8 cellular contexts compared by ENCODE assay signal in the genomic region with DNA sequence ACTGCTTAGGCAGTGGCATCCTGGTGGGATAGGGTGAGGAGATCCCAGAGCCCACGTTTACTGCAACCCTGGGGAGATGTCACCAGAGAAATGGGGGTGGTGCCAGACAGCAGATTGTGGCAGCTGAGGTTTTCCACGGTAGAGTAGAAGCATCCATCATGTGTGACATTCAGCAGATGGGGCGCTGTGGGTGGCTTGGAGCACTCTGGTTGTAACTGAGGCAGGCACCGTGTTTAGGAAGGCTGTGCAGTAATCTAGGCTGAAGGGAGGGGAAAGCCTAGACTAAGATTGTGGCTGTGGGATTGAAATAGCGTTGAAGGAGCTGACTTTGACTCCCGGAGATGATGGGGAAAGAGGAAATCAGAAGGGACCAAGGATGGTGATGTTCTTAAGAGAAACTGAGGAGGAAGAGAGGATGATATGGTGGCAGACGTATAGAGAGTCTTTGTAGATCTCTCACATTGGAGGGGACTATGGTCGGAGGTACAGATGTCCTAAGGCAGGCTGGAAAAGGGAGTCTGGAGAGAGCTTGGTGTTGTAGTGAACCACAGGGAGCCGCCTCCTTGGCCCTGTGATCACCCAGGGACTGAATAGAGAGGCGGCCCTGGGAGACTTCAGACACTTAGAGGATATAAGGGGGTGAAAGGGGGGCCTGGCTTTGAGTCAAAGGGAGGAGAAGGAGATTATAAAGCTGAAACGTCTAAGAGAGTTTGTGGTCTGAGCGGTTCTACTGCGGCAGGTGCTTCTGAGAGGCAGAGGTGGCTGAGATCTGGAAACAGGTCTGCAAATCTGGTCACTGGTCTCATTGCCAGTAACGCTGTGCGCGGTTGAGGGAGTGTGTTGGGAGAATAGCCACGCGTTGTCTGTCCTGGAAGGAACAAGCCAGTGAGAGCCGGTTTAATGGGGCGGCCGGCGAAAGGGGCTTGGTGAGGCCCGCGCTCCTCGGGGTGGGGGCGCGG. TPM values are rescaled to one million over a fixed set of nuclear protein-coding genes. Genes with fewer than 3 reads are reported as not detected.
A peak's percentile ranks its signal among the peaks of the same experiment; 100 is the strongest.
DNase-seq lines count a peak whose midpoint lies in the region; ATAC-seq, FAIRE-seq and TF ChIP-seq lines count a peak whose summit lies in the region.

No MANE protein-coding gene starts in this region.

- no peaks in the 10 kb centered on the region for H3K36me3 ChIP-seq in endodermal cell (ENCODE audit: control insufficient read depth, insufficient read depth, low read length)

- DNase-seq in GM18507 (ENCODE audit: extremely low spot score, insufficient read length, low read depth) (no peak), endodermal cell (no peak), natural killer cell (no peak)
- peak; percentile 30 to 49 for DNase-seq in activated CD4-positive, alpha-beta T cell treated with anti-CD3 and anti-CD28 coated beads for 4 hours

- H3K4me1 ChIP-seq in endodermal cell (ENCODE audit: control insufficient read depth, insufficient read depth, low read length): no peaks in the 10 kb centered on the region

- TF ChIP-seq CTCF in endodermal cell (conservative IDR thresholded peaks at IDR 0.05) (no peak), natural killer cell (IDR thresholded peaks at IDR 0.05) (no peak)

- peak; percentile 69 for FAIRE-seq in GM18507 (lab: Jason Lieb, UNC)

- H3K4me3 Mint-ChIP-seq in endodermal cell: peak overlapping the region; percentile 86
- peak overlapping the region; percentile 93 for H3K4me3 Mint-ChIP-seq in natural killer cell

- ATAC-seq in HG03280 (IDR thresholded peaks at IDR 0.05; ENCODE audit: unreplicated experiment) (peak; percentile 17), natural killer cell (peak in 2 of 3 donors; percentile 5 to 9), GM18870 (IDR thresholded peaks at IDR 0.05; ENCODE audit: unreplicated experiment) (no peak), GM21737 (IDR thresholded peaks at IDR 0.05; ENCODE audit: unreplicated experiment) (no peak), GM18517 (IDR thresholded peaks at IDR 0.05; ENCODE audit: unreplicated experiment) (no peak)

- H3K9ac ChIP-seq in endodermal cell (ENCODE audit: extremely low read depth, low read length, poor library complexity, severe bottlenecking): no peak overlapping the region

- H3K27ac Mint-ChIP-seq in endodermal cell: peak overlapping the region; percentile 65
- H3K27ac Mint-ChIP-seq in natural killer cell: peak overlapping the region; percentile 85 to 96

- 39 to 74% methylated on average over 12 to 27 of the region's 27 CpGs for WGBS in endodermal cell (ENCODE audit: insufficient coverage in 1 of 2, insufficient read length in 1 of 2), 2 experiments

- H3K36me3 Mint-ChIP-seq in endodermal cell (ENCODE audit: low read depth) (peaks cover 2% of the 10 kb centered on the region), natural killer cell (no peaks in the 10 kb centered on the region)

- intact Hi-C loops in natural killer cell (cut with micrococcal nuclease): loop anchor here (5.0 kb wide), 1 partner anchor 90 kb away; no protein-coding TSS in a partner anchor

- peak overlapping the region; percentile 88 for H3K4me3 ChIP-seq in endodermal cell (ENCODE audit: low read length)

- no peak overlapping the region for H3K27ac ChIP-seq in endodermal cell (ENCODE audit: low read depth, low read length)

- H3K9me3 Mint-ChIP-seq in endodermal cell: peaks cover 20% of the 10 kb centered on the region
- H3K9me3 Mint-ChIP-seq in natural killer cell: no peaks in the 10 kb centered on the region

- peaks cover 36% of the 10 kb centered on the region for H3K27me3 Mint-ChIP-seq in endodermal cell (ENCODE audit: insufficient read depth)
- no peaks in the 10 kb centered on the region for H3K27me3 Mint-ChIP-seq in natural killer cell (ENCODE audit: low read depth in 2 of 2)

- peaks cover 36% of the 10 kb centered on the region for H3K27me3 ChIP-seq in endodermal cell (ENCODE audit: control insufficient read depth, insufficient read depth, low read length, poor library complexity, severe bottlenecking)

- peaks cover 30% of the 10 kb centered on the region for H3K4me1 Mint-ChIP-seq in endodermal cell
- H3K4me1 Mint-ChIP-seq in natural killer cell: peaks cover 75 to 76% of the 10 kb centered on the region in 2 donors

- H3K9me3 ChIP-seq in endodermal cell (ENCODE audit: control insufficient read depth, low read length): peaks cover 24% of the 10 kb centered on the region

RNA-seq across cellular contexts. Expression of a gene that starts 0.8 kb away (rescaled TPM):
- total RNA-seq in endodermal cell (10 to 100 TPM; 12.5 to 13.7 TPM), natural killer cell (10 to 100 TPM in 2 of 3 donors, 1 to 10 TPM in 1; 9.3 to 19.7 (median 11.4) TPM)
- polyA plus RNA-seq in endodermal cell (2013, experiment 1 of 2): 19.4 TPM
- 20.5 TPM for polyA plus RNA-seq in endodermal cell (2013, experiment 2 of 2)

RNA-seq across cellular contexts. Expression of a gene that starts 45.6 kb away (rescaled TPM):
- total RNA-seq in endodermal cell (1,000 to 10,000 TPM in 1 of 2 donors, 100 to 1,000 TPM in 1; 194 to 1,067 TPM), natural killer cell (over 10,000 TPM in 2 of 3 donors, 1,000 to 10,000 TPM in 1; 9,586 to 11,061 (median 11,048) TPM)
- polyA plus RNA-seq in endodermal cell (2013, experiment 1 of 2): 75.8 TPM
- polyA plus RNA-seq in endodermal cell (2013, experiment 2 of 2): 63.2 TPM

Comparison
In these comparisons a context has a peak if more than half of its experiments do, and no peak if none do; other contexts are left out.
1. DNase-seq: peak in activated CD4-positive, alpha-beta T cell treated with anti-CD3 and anti-CD28 coated beads for 4 hours (2 of 2); none in GM18507 (single experiment), endodermal cell (single experiment) and natural killer cell (single experiment).
2. ATAC-seq: peak in HG03280 (single experiment) and natural killer cell (2 of 3); none in GM18870 (single experiment), GM21737 (single experiment) and GM18517 (single experiment).
3. RNA of a gene that starts 45.6 kb away (total RNA-seq): 9,586 to 11,061 TPM in natural killer cell; 194 to 1,067 TPM in endodermal cell; every median in the first group is over 4 times any median in the second.